ENCODE assay signal across 20 cellular contexts in the genomic region with DNA sequence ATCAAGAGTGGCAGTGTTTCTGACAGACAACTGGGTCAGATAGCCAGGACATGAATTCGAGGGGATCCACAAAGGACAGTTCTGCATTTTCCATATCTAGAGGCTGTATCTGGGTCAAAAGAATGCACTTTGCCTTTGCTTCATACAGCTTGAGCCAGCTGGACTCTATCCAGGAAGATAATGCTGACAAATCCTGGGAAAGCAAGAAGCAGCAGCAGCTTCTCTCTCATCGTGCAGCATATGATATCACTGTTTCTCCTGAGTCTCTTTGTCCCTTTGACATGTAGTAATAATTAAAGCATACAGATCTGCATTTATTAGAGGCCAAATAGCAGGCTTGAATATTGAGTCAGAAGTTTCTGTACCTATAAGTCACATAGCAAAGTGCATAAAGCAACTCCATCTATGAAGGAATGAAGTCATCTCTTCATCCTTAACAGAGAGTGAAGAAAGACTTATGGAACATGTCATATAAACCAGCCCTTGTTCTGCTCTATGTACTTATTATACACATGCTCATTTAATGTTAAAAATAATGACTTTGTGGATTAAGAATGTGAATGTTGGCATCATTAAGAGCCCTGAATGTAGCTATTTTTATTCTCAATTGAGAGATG.
DNase-seq lines count a peak whose midpoint lies in the region; ATAC-seq and TF ChIP-seq lines count a peak whose summit lies in the region.
"Had no signal": no experiment of that assay in that cellular context is flagged by ENCODE, and none has a peak within 500 bp of the region (broad histone marks: within the 10 kb centered on the region; RNA-seq: fewer than 3 reads in every experiment).

No MANE protein-coding gene starts in this region.

- H3K36me3 Mint-ChIP-seq in activated T-cell treated with anti-CD3 and anti-CD28 coated beads, Interleukin-2, amount 50 U/mL, for 72 hours (ENCODE audit: insufficient read depth in 2 of 2): no peaks in the 10 kb centered on the region
- H3K36me3 Mint-ChIP-seq: CD14-positive monocyte had no signal

- no peak overlapping the region for H3K4me3 ChIP-seq in choroid plexus epithelial cell (ENCODE audit: low read depth, low read length)
- H3K4me3 ChIP-seq: ascending aorta, GM23338, sigmoid colon, tibial nerve had no signal

- no peak overlapping the region for H3K4me3 Mint-ChIP-seq in activated T-cell treated with anti-CD3 and anti-CD28 coated beads, Interleukin-2, amount 50 U/mL, for 72 hours
- H3K4me3 Mint-ChIP-seq: activated B cell treated with CpG ODN at 0.5 μM for 24 hours; CD14-positive monocyte; effector memory CD8-positive, alpha-beta T cell; GM23338 had no signal

- ATAC-seq in left lobe of liver: peak; percentile 66
- ATAC-seq in activated T-cell treated with anti-CD3 and anti-CD28 coated beads, Interleukin-2, amount 50 U/mL, for 72 hours (replicated peaks in 1 of 2): no peak
- ATAC-seq: effector memory CD8-positive, alpha-beta T cell; GM23338 had no signal

- DNase-seq in EL: peak; percentile 2
- DNase-seq in NCI-H69 (lab: John Stamatoyannopoulos, UW): peak; percentile 30
- DNase-seq in choroid plexus epithelial cell (ENCODE audit: low read depth): peak; percentile 65
- DNase-seq in left lobe of liver (ENCODE audit: low spot score): no peak
- DNase-seq in medulla oblongata (ENCODE audit: extremely low spot score): no peak
- DNase-seq in activated T-cell treated with anti-CD3 and anti-CD28 coated beads, Interleukin-2, amount 50 U/mL, for 72 hours: no peak
- no peak for DNase-seq in stimulated activated CD4-positive, alpha-beta T cell treated with anti-CD3 and anti-CD28 coated beads, Interleukin-12 subunit alpha, Interleukin-12 subunit beta, amount 100 ng/mL, for 4 hours
- DNase-seq: activated B cell treated with CpG ODN at 0.5 μM for 24 hours; activated effector memory CD4-positive, alpha-beta T cell treated with Interleukin-2 at 50 U/mL for 16 hours; DMS79; effector memory CD8-positive, alpha-beta T cell; mesendoderm; NCI-H1694 treated with DMSO at 0.1 percent for 48 hours; NCI-H526 treated with DMSO at 0.1 percent for 48 hours; sigmoid colon; T-helper 1 cell had no signal

- no peak overlapping the region for H3K27ac Mint-ChIP-seq in activated T-cell treated with anti-CD3 and anti-CD28 coated beads, Interleukin-2, amount 50 U/mL, for 72 hours
- H3K27ac Mint-ChIP-seq: activated B cell treated with CpG ODN at 0.5 μM for 24 hours; CD14-positive monocyte; effector memory CD8-positive, alpha-beta T cell; GM23338 had no signal

- TF ChIP-seq CTCF in choroid plexus epithelial cell (conservative IDR thresholded peaks at IDR 0.05; ENCODE audit: low read depth, low read length): no peak

- no peaks in the 10 kb centered on the region for H3K4me1 Mint-ChIP-seq in activated T-cell treated with anti-CD3 and anti-CD28 coated beads, Interleukin-2, amount 50 U/mL, for 72 hours (ENCODE audit: low read depth)
- H3K4me1 Mint-ChIP-seq: activated B cell treated with CpG ODN at 0.5 μM for 24 hours had no signal

- H3K9me3 Mint-ChIP-seq in activated T-cell treated with anti-CD3 and anti-CD28 coated beads, Interleukin-2, amount 50 U/mL, for 72 hours: peaks cover 2 to 3% of the 10 kb centered on the region in 2 donors
- H3K9me3 Mint-ChIP-seq: activated B cell treated with CpG ODN at 0.5 μM for 24 hours had no signal

- no peaks in the 10 kb centered on the region for H3K27me3 Mint-ChIP-seq in activated T-cell treated with anti-CD3 and anti-CD28 coated beads, Interleukin-2, amount 50 U/mL, for 72 hours (ENCODE audit: low read depth)
- H3K27me3 Mint-ChIP-seq: activated B cell treated with CpG ODN at 0.5 μM for 24 hours; effector memory CD8-positive, alpha-beta T cell had no signal

Comparison
In these comparisons a context has a peak if more than half of its experiments do, and no peak if none do; other contexts are left out.
1. DNase-seq: peak in EL (single experiment), NCI-H69 (single experiment) and choroid plexus epithelial cell (single experiment); none in left lobe of liver (single experiment), medulla oblongata (single experiment), activated T-cell treated with anti-CD3 and anti-CD28 coated beads, Interleukin-2, amount 50 U/mL, for 72 hours (0 of 2) and stimulated activated CD4-positive, alpha-beta T cell treated with anti-CD3 and anti-CD28 coated beads, Interleukin-12 subunit alpha, Interleukin-12 subunit beta, amount 100 ng/mL, for 4 hours (single experiment).